In the genomic region with DNA sequence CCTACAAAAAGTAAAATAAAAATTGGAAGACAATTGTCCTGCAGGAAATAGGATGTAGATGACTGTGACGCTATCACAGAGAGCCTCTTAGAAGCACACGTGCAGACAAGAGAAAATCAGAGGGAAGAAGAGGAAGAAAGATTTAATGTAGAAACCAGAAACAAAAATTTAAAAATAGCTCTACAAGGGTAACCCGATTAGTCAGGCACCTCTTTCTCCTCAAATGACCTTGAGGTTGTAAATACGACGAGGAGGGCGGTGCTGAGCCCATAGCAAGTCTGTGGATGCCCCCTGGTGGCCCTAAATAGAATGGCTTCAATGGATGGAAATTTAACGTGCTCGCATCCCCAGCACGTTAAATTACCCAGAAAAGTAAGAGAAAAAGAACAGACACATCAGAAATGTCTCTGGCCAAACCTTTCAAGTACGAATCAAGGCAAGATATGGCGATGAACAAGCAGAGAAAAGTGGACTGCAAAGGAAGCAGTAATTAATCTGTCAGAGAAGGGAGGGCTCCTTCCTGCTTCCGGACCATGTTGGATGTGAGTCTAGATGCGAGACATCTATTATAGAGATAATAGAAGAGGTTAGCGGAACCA, we compare ENCODE assay signal across 8 cellular contexts. TPM values are rescaled to one million over a fixed set of nuclear protein-coding genes. Genes with fewer than 3 reads are reported as not detected.
DNase-seq lines count a peak whose midpoint lies in the region; ATAC-seq and TF ChIP-seq lines count a peak whose summit lies in the region.

No MANE protein-coding gene starts in this region.

- DNase-seq in Daoy (ENCODE audit: low read depth) (peak; percentile 85), NCI-H1417 (lab: John Stamatoyannopoulos, UW) (peak; percentile 70 to 89 (median 78)), SW480 (ENCODE audit: low spot score) (peak; percentile 74), adrenal gland (peak; percentile 78 to 93 (median 89)), left cardiac atrium (peak; percentile 79), prostate gland (ENCODE audit: low spot score) (peak; percentile 80), ureter (ENCODE audit: low spot score) (peak; percentile 79)

- POLR2A ChIA-PET in HEK293 (lab: Yijun Ruan, JAX), result interaction anchor here (0.6 to 1.7 kb wide), 5 partner anchors 13 to 153 kb away, joined by 3 to 4 read pairs (median 4); a partner anchor contains a TSS

- H3K4me3 ChIP-seq in HEK293 (ENCODE audit: low read depth, low read length) (no peak overlapping the region), adrenal gland (peak overlapping the region in 2 of 4 donors; percentile 30 to 49), prostate gland (peak overlapping the region; percentile 13 to 34)

- H3K36me3 ChIP-seq in HEK293 (ENCODE audit: control insufficient read depth in 2 of 2, insufficient read depth in 1 of 2, low read length in 2 of 2) (no peaks in the 10 kb centered on the region), adrenal gland (replicated peaks in 1 of 2) (no peaks in the 10 kb centered on the region), prostate gland (no peaks in the 10 kb centered on the region)

- TF ChIP-seq CTCF in HEK293 (tag by site-specific recombination; IDR thresholded peaks at IDR 0.05) (peak; percentile 89), adrenal gland (IDR thresholded peaks at IDR 0.05) (peak; percentile 88 to 97 (median 94)), prostate gland (IDR thresholded peaks at IDR 0.05) (peak; percentile 79 to 94 (median 93))

- TF ChIP-seq POLR2A in adrenal gland (IDR thresholded peaks at IDR 0.05) (no peak), prostate gland (IDR thresholded peaks at IDR 0.05) (no peak)

- H3K27ac ChIP-seq in HEK293 (ENCODE audit: extremely low read depth, low read depth, low read length) (no peak overlapping the region), adrenal gland (peak overlapping the region in 4 of 5 donors; percentile 52 to 76 (median 60)), prostate gland (peak overlapping the region; percentile 42 to 57)

- H3K9me3 ChIP-seq in HEK293 (ENCODE audit: control insufficient read depth, insufficient read depth, low read depth, low read length) (no peaks in the 10 kb centered on the region), adrenal gland (replicated peaks in 1 of 3) (no peaks in the 10 kb centered on the region), prostate gland (no peaks in the 10 kb centered on the region)

- H3K27me3 ChIP-seq in adrenal gland (no peaks in the 10 kb centered on the region), prostate gland (replicated peaks; ENCODE audit: insufficient read depth) (no peaks in the 10 kb centered on the region)

- intact Hi-C loops in adrenal gland (cut with DNase I), result loop anchor here in 1 of 2 donors (5.0 kb wide), 2 partner anchors 59 to 151 kb away; a partner anchor contains a TSS
- intact Hi-C loops in left cardiac atrium (cut with DNase I), result loop anchor here (1.0 to 10.0 kb wide), 3 partner anchors 64 to 148 kb away; a partner anchor contains a TSS
- intact Hi-C loops in prostate gland (cut with DNase I), result loop anchor here (1.0 to 2.0 kb wide), 2 partner anchors 65 to 150 kb away; no protein-coding TSS in a partner anchor

- CTCF ChIA-PET in HEK293 (lab: Yijun Ruan, JAX), result interaction anchor here (0.6 to 6.9 kb wide), 55 partner anchors 8 to 1992 kb away, joined by 3 to 127 read pairs (median 4); a partner anchor contains a TSS

- H3K4me1 ChIP-seq in HEK293 (ENCODE audit: control insufficient read depth, insufficient read depth, low read length) (peaks cover 5% of the 10 kb centered on the region), adrenal gland (replicated peaks in 1 of 2) (peaks cover 7 to 19% of the 10 kb centered on the region in 2 donors), prostate gland (replicated peaks) (no peaks in the 10 kb centered on the region)

- peak; percentile 95 to 96 for ATAC-seq in left cardiac atrium

- WGBS in adrenal gland, 4 donors, result 0 to 1% (median 1%) methylated on average over 14 of the region's 14 CpGs
- 2% methylated on average over 14 of the region's 14 CpGs for WGBS in prostate gland

TF ChIP-seq in HEK293, 187 proteins besides CTCF, POLR2A, EP300 and RAD21 (continues in another document):
- TF ChIP-seq ZNF658 (tag by site-specific recombination; IDR thresholded peaks at IDR 0.05) (no peak), ZNF37A (tag by site-specific recombination; IDR thresholded peaks at IDR 0.05) (no peak), OSR2 (tag by site-specific recombination; IDR thresholded peaks at IDR 0.05) (no peak), ZNF23 (tag by site-specific recombination; IDR thresholded peaks at IDR 0.05; ENCODE audit: borderline replicate concordance) (no peak), KLF9 (tag by site-specific recombination; IDR thresholded peaks at IDR 0.05; ENCODE audit: low read depth) (peak; percentile 38; the same call in 1 of the 2 replicates), ZNF2 (tag by site-specific recombination; IDR thresholded peaks at IDR 0.05) (peak; percentile 79; the same call in 1 of the 2 replicates), ZNF416 (tag by site-specific recombination; IDR thresholded peaks at IDR 0.05) (no peak), ZNF133 (tag by site-specific recombination; IDR thresholded peaks at IDR 0.05) (no peak), KLF7 (tag by site-specific recombination; IDR thresholded peaks at IDR 0.05; ENCODE audit: borderline replicate concordance) (no peak), ZNF302 (tag by site-specific recombination; IDR thresholded peaks at IDR 0.05; ENCODE audit: low read depth) (no peak), ZNF324 (tag by site-specific recombination; IDR thresholded peaks at IDR 0.05) (no peak; the same call in 1 of the 2 replicates), HOXD13 (CRISPR knock-in tag; IDR thresholded peaks at IDR 0.05; ENCODE audit: borderline replicate concordance) (no peak), ZBTB1 (tag by site-specific recombination; IDR thresholded peaks at IDR 0.05) (no peak), YY2 (tag by site-specific recombination; IDR thresholded peaks at IDR 0.05) (no peak), ZSCAN30 (tag by site-specific recombination; IDR thresholded peaks at IDR 0.05) (peak; percentile 45; the same call in 1 of the 2 replicates), ZNF132 (tag by site-specific recombination; IDR thresholded peaks at IDR 0.05; ENCODE audit: borderline replicate concordance) (no peak), ZNF112 (tag by site-specific recombination; IDR thresholded peaks at IDR 0.05) (no peak), ZNF426 (tag by site-specific recombination; IDR thresholded peaks at IDR 0.05) (no peak), ZNF792 (tag by site-specific recombination; IDR thresholded peaks at IDR 0.05) (no peak), ZNF623 (tag by site-specific recombination; IDR thresholded peaks at IDR 0.05) (no peak), ZNF600 (tag by site-specific recombination; IDR thresholded peaks at IDR 0.05) (peak; percentile 19; the same call in 1 of the 2 replicates)
- TF ChIP-seq, protein P1, sequence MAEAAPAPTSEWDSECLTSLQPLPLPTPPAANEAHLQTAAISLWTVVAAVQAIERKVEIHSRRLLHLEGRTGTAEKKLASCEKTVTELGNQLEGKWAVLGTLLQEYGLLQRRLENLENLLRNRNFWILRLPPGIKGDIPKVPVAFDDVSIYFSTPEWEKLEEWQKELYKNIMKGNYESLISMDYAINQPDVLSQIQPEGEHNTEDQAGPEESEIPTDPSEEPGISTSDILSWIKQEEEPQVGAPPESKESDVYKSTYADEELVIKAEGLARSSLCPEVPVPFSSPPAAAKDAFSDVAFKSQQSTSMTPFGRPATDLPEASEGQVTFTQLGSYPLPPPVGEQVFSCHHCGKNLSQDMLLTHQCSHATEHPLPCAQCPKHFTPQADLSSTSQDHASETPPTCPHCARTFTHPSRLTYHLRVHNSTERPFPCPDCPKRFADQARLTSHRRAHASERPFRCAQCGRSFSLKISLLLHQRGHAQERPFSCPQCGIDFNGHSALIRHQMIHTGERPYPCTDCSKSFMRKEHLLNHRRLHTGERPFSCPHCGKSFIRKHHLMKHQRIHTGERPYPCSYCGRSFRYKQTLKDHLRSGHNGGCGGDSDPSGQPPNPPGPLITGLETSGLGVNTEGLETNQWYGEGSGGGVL (tag by site-specific recombination; IDR thresholded peaks at IDR 0.05), result no peak
- TF ChIP-seq, protein P2, sequence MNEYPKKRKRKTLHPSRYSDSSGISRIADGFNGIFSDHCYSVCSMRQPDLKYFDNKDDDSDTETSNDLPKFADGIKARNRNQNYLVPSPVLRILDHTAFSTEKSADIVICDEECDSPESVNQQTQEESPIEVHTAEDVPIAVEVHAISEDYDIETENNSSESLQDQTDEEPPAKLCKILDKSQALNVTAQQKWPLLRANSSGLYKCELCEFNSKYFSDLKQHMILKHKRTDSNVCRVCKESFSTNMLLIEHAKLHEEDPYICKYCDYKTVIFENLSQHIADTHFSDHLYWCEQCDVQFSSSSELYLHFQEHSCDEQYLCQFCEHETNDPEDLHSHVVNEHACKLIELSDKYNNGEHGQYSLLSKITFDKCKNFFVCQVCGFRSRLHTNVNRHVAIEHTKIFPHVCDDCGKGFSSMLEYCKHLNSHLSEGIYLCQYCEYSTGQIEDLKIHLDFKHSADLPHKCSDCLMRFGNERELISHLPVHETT (tag by site-specific recombination; IDR thresholded peaks at IDR 0.05), result 0 out of 2 replicates have a peak, but pooled peaks have one; percentile 53

RNA-seq across cellular contexts. Expression of a gene that starts 4.2 kb away (rescaled TPM):
- not detected in 2 replicates for total RNA-seq in Daoy (2014; rRNA removed; shearing (Covaris generic))
- 1 to 10 TPM in 4 of 8 donors, under 1 TPM in 3, not detected in 1; 0.48 to 2.5 (median 1.3) TPM for total RNA-seq in adrenal gland
- under 1 TPM; 0.47 to 0.97 (median 0.84) TPM for polyA plus RNA-seq in adrenal gland
- 1 to 10 TPM; 1.1 to 1.2 TPM for total RNA-seq in left cardiac atrium
- total RNA-seq in prostate gland, result 1 to 10 TPM in 1 of 2 donors, under 1 TPM in 1; 0.27 to 3.3 TPM
- 0.91 TPM for total RNA-seq in ureter

RNA-seq across cellular contexts. Expression of a gene that starts 19.3 kb away (rescaled TPM):
- total RNA-seq in Daoy (2014; rRNA removed; shearing (Covaris generic)), result 68.0 and 78.1 TPM in 2 replicates
- total RNA-seq in adrenal gland, result 10 to 100 TPM; 19.5 to 44.8 (median 28.0) TPM
- 10 to 100 TPM; 15.7 to 33.1 (median 29.9) TPM for polyA plus RNA-seq in adrenal gland
- 10 to 100 TPM; 12.2 to 13.0 TPM for total RNA-seq in left cardiac atrium
- 10 to 100 TPM; 43.4 to 59.8 TPM for total RNA-seq in prostate gland
- total RNA-seq in ureter, result 16.5 TPM

RNA-seq across cellular contexts. Expression of a gene that starts 55.3 kb away (rescaled TPM):
- total RNA-seq in Daoy (2014; rRNA removed; shearing (Covaris generic)), result 2.4 and 3.0 TPM in 2 replicates
- total RNA-seq in adrenal gland (10 to 100 TPM in 4 of 8 donors, 1 to 10 TPM in 4; 7.6 to 16.1 (median 10.6) TPM), left cardiac atrium (10 to 100 TPM; 10.0 to 10.7 TPM), prostate gland (10 to 100 TPM; 21.0 to 26.2 TPM), ureter (25.1 TPM)
- polyA plus RNA-seq in adrenal gland, result 1 to 10 TPM; 2.8 to 8.7 (median 4.1) TPM
